ENCODE assay signal across 37 cellular contexts in the genomic region with DNA sequence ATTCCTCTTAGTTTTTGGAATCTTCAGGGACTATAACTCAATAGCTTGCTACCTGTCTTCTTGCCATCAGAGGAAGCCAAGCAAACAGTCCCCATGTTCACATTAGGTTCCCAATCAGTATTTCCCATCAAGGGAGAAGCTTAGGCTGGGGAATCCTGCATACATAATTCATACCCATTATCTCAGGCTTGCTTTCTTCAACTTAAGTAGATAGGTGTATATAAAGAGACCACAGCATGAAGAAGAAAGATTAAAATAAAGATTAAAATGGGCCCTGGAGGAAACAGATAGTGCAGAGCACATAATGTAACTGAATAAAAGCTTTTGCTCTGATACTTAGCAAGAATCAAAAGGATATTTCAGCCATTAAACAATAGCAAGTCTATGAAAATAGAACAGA. TPM values are rescaled to one million over a fixed set of nuclear protein-coding genes. Genes with fewer than 3 reads are reported as not detected.
"Had no signal": no experiment of that assay in that cellular context is flagged by ENCODE, and none has a peak within 500 bp of the region (broad histone marks: within the 10 kb centered on the region; RNA-seq: fewer than 3 reads in every experiment).

No MANE protein-coding gene starts in this region.

- DNase-seq: activated B cell treated with CpG ODN at 0.5 μM for 24 hours; activated CD4-positive, alpha-beta T cell treated with anti-CD3 and anti-CD28 coated beads for 48 hours; activated CD4-positive, alpha-beta T cell treated with anti-CD3 and anti-CD28 coated beads, Interleukin-2, amount 50 U/mL, for 1 hour; activated CD4-positive, alpha-beta T cell treated with anti-CD3 and anti-CD28 coated beads, Interleukin-2, amount 50 U/mL, for 48 hours; activated CD8-positive, alpha-beta memory T cell treated with anti-CD3 and anti-CD28 coated beads for 24 hours; activated CD8-positive, alpha-beta memory T cell treated with anti-CD3 and anti-CD28 coated beads, Interleukin-2, amount 50 U/mL, for 4 hours; activated CD8-positive, alpha-beta T cell treated with anti-CD3 and anti-CD28 coated beads for 36 hours; activated effector memory CD4-positive, alpha-beta T cell treated with anti-CD3 and anti-CD28 coated beads, Interleukin-2, amount 50 U/mL, for 16 hours; activated naive CD4-positive, alpha-beta T cell treated with anti-CD3 and anti-CD28 coated beads for 36 hours; activated naive CD8-positive, alpha-beta T cell treated with anti-CD3 and anti-CD28 coated beads for 36 hours; activated naive CD8-positive, alpha-beta T cell treated with anti-CD3 and anti-CD28 coated beads, Interleukin-2, amount 50 U/mL, for 24 hours; activated T-cell treated with anti-CD3 and anti-CD28 coated beads, Interleukin-2, amount 50 U/mL, for 1 hour; activated T-cell treated with anti-CD3 and anti-CD28 coated beads, Interleukin-2, amount 50 U/mL, for 48 hours; adrenal gland; amygdala; aorta; body of pancreas; caudate nucleus; dorsolateral prefrontal cortex; effector memory CD4-positive, alpha-beta T cell; endodermal cell; foreskin keratinocyte; gastrocnemius medialis; glutamatergic neuron; heart left ventricle; T-helper 1 cell; T-helper 17 cell; T1000; WERI-Rb-1 had no signal

- H3K36me3 Mint-ChIP-seq: activated naive CD4-positive, alpha-beta T cell treated with anti-CD3 and anti-CD28 coated beads, Interleukin-2, amount 50 U/mL, for 24 hours; activated naive CD8-positive, alpha-beta T cell treated with anti-CD3 and anti-CD28 coated beads for 36 hours had no signal

- H3K27ac Mint-ChIP-seq: activated B cell treated with CpG ODN at 0.5 μM for 24 hours; activated CD8-positive, alpha-beta T cell treated with anti-CD3 and anti-CD28 coated beads for 36 hours; activated naive CD4-positive, alpha-beta T cell treated with anti-CD3 and anti-CD28 coated beads for 36 hours; activated naive CD4-positive, alpha-beta T cell treated with anti-CD3 and anti-CD28 coated beads, Interleukin-2, amount 50 U/mL, for 24 hours; activated naive CD8-positive, alpha-beta T cell treated with anti-CD3 and anti-CD28 coated beads for 36 hours; activated naive CD8-positive, alpha-beta T cell treated with anti-CD3 and anti-CD28 coated beads, Interleukin-2, amount 50 U/mL, for 24 hours; activated T-helper 1 cell treated with anti-CD3 and anti-CD28 coated beads, Interleukin-12 subunit alpha, Interleukin-12 subunit beta, Interleukin-2, Interleukin-4 antibody, amounts not matched to agents 30 ng/mL and 10 ng/mL and 1 ng/mL, durations not matched to agents 14 hours and 24 hours and 36 hours; activated T-helper 2 cell treated with anti-CD3 and anti-CD28 coated beads, Interferon-gamma antibody, Interleukin-2, Interleukin-4, amounts not matched to agents 10 μg/mL and 5 μg/mL and 100 μg/mL, durations not matched to agents 14 hours and 24 hours and 36 hours; dendritic cell treated with granulocyte-macrophage colony-stimulating factor and Interleukin-4, amounts not matched to agents 40 ng/mL and 50 ng/mL, for 4 days; endodermal cell; T-helper 17 cell; T-helper 2 cell treated with Interferon-gamma antibody and Interleukin-4, amounts not matched to agents 5 μg/mL and 100 μg/mL, for 36 hours had no signal

- H3K9me3 Mint-ChIP-seq: activated naive CD4-positive, alpha-beta T cell treated with anti-CD3 and anti-CD28 coated beads for 36 hours; activated T-helper 1 cell treated with anti-CD3 and anti-CD28 coated beads, Interleukin-12 subunit alpha, Interleukin-12 subunit beta, Interleukin-2, Interleukin-4 antibody, amounts not matched to agents 30 ng/mL and 10 ng/mL and 1 ng/mL, durations not matched to agents 14 hours and 24 hours and 36 hours; T-helper 2 cell treated with Interferon-gamma antibody and Interleukin-4, amounts not matched to agents 5 μg/mL and 100 μg/mL, for 36 hours had no signal

- H3K36me3 ChIP-seq: adrenal gland, gastrocnemius medialis, heart left ventricle, WERI-Rb-1 had no signal

- H3K9me3 ChIP-seq: adrenal gland, body of pancreas, gastrocnemius medialis had no signal

- H3K27me3 ChIP-seq: adrenal gland, body of pancreas, dorsolateral prefrontal cortex, gastrocnemius medialis, heart left ventricle had no signal

- ATAC-seq: activated CD4-positive, CD25-positive, alpha-beta regulatory T cell treated with anti-CD3 and anti-CD28 coated beads, Interleukin-2, amount 50 U/mL, for 24 hours; activated CD8-positive, alpha-beta T cell treated with anti-CD3 and anti-CD28 coated beads for 36 hours; activated naive CD8-positive, alpha-beta T cell treated with anti-CD3 and anti-CD28 coated beads, Interleukin-2, amount 50 U/mL, for 24 hours; body of pancreas; esophagus mucosa; foreskin keratinocyte; gastrocnemius medialis; heart left ventricle; T-helper 17 cell had no signal

- H3K4me1 ChIP-seq: adrenal gland, body of pancreas, foreskin keratinocyte, gastrocnemius medialis, heart left ventricle had no signal

- H3K4me3 ChIP-seq: adrenal gland, body of pancreas, dorsolateral prefrontal cortex, gastrocnemius medialis, heart left ventricle had no signal

- FAIRE-seq: colon had no signal

- H3K4me1 Mint-ChIP-seq: activated B cell treated with CpG ODN at 0.5 μM for 24 hours; activated naive CD4-positive, alpha-beta T cell treated with anti-CD3 and anti-CD28 coated beads, Interleukin-2, amount 50 U/mL, for 24 hours; activated naive CD8-positive, alpha-beta T cell treated with anti-CD3 and anti-CD28 coated beads for 36 hours; activated naive CD8-positive, alpha-beta T cell treated with anti-CD3 and anti-CD28 coated beads, Interleukin-2, amount 50 U/mL, for 24 hours had no signal

- H3K27ac ChIP-seq: adrenal gland, body of pancreas, dorsolateral prefrontal cortex, foreskin keratinocyte, gastrocnemius medialis, heart left ventricle, WERI-Rb-1 had no signal

- H3K4me3 Mint-ChIP-seq: activated B cell treated with CpG ODN at 0.5 μM for 24 hours; activated CD8-positive, alpha-beta T cell treated with anti-CD3 and anti-CD28 coated beads for 36 hours; activated naive CD4-positive, alpha-beta T cell treated with anti-CD3 and anti-CD28 coated beads for 36 hours; activated naive CD4-positive, alpha-beta T cell treated with anti-CD3 and anti-CD28 coated beads, Interleukin-2, amount 50 U/mL, for 24 hours; activated naive CD8-positive, alpha-beta T cell treated with anti-CD3 and anti-CD28 coated beads for 36 hours; activated naive CD8-positive, alpha-beta T cell treated with anti-CD3 and anti-CD28 coated beads, Interleukin-2, amount 50 U/mL, for 24 hours; activated T-helper 1 cell treated with anti-CD3 and anti-CD28 coated beads, Interleukin-12 subunit alpha, Interleukin-12 subunit beta, Interleukin-2, Interleukin-4 antibody, amounts not matched to agents 30 ng/mL and 10 ng/mL and 1 ng/mL, durations not matched to agents 14 hours and 24 hours and 36 hours; dendritic cell treated with granulocyte-macrophage colony-stimulating factor and Interleukin-4, amounts not matched to agents 40 ng/mL and 50 ng/mL, for 4 days; endodermal cell; T-helper 17 cell; T-helper 2 cell treated with Interferon-gamma antibody and Interleukin-4, amounts not matched to agents 5 μg/mL and 100 μg/mL, for 36 hours had no signal

RNA-seq across cellular contexts. Expression of a gene that starts 29.0 kb away (rescaled TPM):
- total RNA-seq: activated B cell treated with CpG ODN at 0.5 μM for 24 hours; activated CD8-positive, alpha-beta T cell treated with anti-CD3 and anti-CD28 coated beads for 36 hours; activated naive CD8-positive, alpha-beta T cell treated with anti-CD3 and anti-CD28 coated beads for 36 hours had no signal
